ENCODE assay signal across 9 cellular contexts in the genomic region with DNA sequence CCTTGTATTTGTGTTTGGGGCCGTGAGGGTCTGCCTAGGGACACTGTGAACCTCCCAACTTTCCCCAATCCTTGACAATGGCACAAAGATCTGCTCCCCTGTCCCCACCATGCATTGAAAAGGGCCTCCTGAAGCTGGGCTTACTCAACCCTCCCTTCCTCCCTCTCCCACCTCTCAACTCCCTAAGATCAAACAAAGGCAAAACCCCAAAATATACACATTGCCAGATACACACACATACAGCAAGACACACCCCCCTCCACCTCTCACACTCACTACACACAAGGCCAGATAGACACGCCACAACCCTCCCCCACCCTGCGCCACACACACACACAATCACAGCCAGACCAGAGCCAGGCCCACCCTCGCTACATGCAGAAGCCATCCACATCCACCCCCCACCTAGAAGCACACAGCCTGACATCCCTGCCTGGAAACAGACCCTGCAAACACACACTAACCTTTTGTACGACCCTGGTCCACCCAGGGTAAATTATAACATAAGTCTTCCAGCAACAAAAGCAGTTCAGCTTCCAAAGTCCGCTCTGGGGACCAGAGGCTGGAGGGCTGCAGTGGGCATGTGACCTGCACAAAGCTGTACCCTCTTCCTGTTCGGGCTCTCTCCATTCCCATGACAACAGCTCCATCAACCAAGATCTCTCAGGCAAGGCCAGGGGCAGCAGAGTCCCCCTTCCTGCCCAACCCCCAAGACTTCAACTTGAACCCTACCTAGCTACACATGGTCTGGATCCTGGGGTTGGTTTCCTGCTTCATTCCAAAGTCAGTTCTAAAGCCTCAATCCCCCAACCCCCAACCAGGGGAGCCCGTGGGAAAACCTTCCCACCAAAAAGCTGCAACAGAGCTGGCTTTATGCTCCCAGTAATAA. TPM values are rescaled to one million over a fixed set of nuclear protein-coding genes. Genes with fewer than 3 reads are reported as not detected.
DNase-seq lines count a peak whose midpoint lies in the region; ATAC-seq and TF ChIP-seq lines count a peak whose summit lies in the region.
"Had no signal": no experiment of that assay in that cellular context is flagged by ENCODE, and none has a peak within 500 bp of the region (broad histone marks: within the 10 kb centered on the region; RNA-seq: fewer than 3 reads in every experiment).

No MANE protein-coding gene starts in this region.

- H3K4me1 ChIP-seq in right cardiac atrium (ENCODE audit: control insufficient read depth, insufficient read depth, low read length) (peaks cover 19% of the 10 kb centered on the region), spleen (peaks cover 42 to 96% (median 68%) of the 10 kb centered on the region in 6 donors)

- 43% methylated on average over 8 of the region's 8 CpGs for WGBS in right cardiac atrium
- 62 to 68% (median 65%) methylated on average over 8 of the region's 8 CpGs for WGBS in spleen, 5 donors

- no peak for TF ChIP-seq POLR2A in spleen (IDR thresholded peaks at IDR 0.05)

- no peaks in the 10 kb centered on the region for H3K36me3 ChIP-seq in spleen

- H3K9me3 ChIP-seq in right cardiac atrium (ENCODE audit: control insufficient read depth, low read length) (no peaks in the 10 kb centered on the region), spleen (no peaks in the 10 kb centered on the region)
- H3K9me3 ChIP-seq: mucosa of descending colon had no signal

- H3K4me3 ChIP-seq in right cardiac atrium (ENCODE audit: low read length) (peak overlapping the region; percentile 85), spleen (peak overlapping the region; percentile 54 to 86 (median 58))

- TF ChIP-seq CTCF in VCaP (conservative IDR thresholded peaks at IDR 0.05) (no peak), spleen (IDR thresholded peaks at IDR 0.05 in 8 of 11, conservative IDR thresholded peaks at IDR 0.05 in 3 of 11) (no peak)

- DNase-seq in NCI-H2227 (lab: John Stamatoyannopoulos, UW; ENCODE audit: unreplicated experiment) (peak; percentile 52), NCI-H2227 treated with DMSO at 0.1 percent for 48 hours (lab: John Stamatoyannopoulos, UW) (no peak), right cardiac atrium (peak; percentile 18 to 50 (median 42)), spleen (no peak), COLO829 (ENCODE audit: low spot score) (no peak), left lobe of liver (ENCODE audit: low spot score) (no peak)

- peak overlapping the region; percentile 92 for H3K27ac ChIP-seq in VCaP
- H3K27ac ChIP-seq in right cardiac atrium (ENCODE audit: low read length), result no peak overlapping the region
- peak overlapping the region in 4 of 8 donors; percentile 91 to 96 (median 93) for H3K27ac ChIP-seq in spleen

- ATAC-seq in right cardiac atrium (no peak), HG02610 (IDR thresholded peaks at IDR 0.05; ENCODE audit: unreplicated experiment) (no peak), left lobe of liver (no peak)
- ATAC-seq: mucosa of descending colon had no signal

- no peaks in the 10 kb centered on the region for H3K27me3 ChIP-seq in right cardiac atrium (ENCODE audit: control insufficient read depth, insufficient read depth)
- peaks cover 0 to 76% (median 41%) of the 10 kb centered on the region in 7 donors for H3K27me3 ChIP-seq in spleen (replicated peaks in 1 of 7)

- intact Hi-C loops in right cardiac atrium (cut with DNase I) (no loop called here), spleen (cut with DNase I; ENCODE audit: low total_unique reads) (no loop called here)

RNA-seq across cellular contexts. Expression of gene PCGF2, which starts 1.9 kb away (rescaled TPM):
- total RNA-seq in right cardiac atrium, result 10 to 100 TPM; 28.2 to 48.4 (median 34.7) TPM
- polyA plus RNA-seq in right cardiac atrium, result 34.3 TPM
- 10 to 100 TPM; 13.1 to 57.6 (median 25.7) TPM for total RNA-seq in spleen
- 10 to 100 TPM; 13.7 to 28.5 (median 25.7) TPM for polyA plus RNA-seq in spleen
- 4.4 TPM for total RNA-seq in left lobe of liver

RNA-seq across cellular contexts. Expression of gene PSMB3, which starts 6.3 kb away (rescaled TPM):
- total RNA-seq in right cardiac atrium (100 to 1,000 TPM; 134 to 167 (median 146) TPM), spleen (100 to 1,000 TPM; 119 to 182 (median 162) TPM), left lobe of liver (98.2 TPM)
- polyA plus RNA-seq in right cardiac atrium (247 TPM), spleen (100 to 1,000 TPM; 199 to 235 (median 214) TPM)

RNA-seq across cellular contexts. Expression of gene CISD3, which starts 16.1 kb away (rescaled TPM):
- total RNA-seq in right cardiac atrium, result 10 to 100 TPM; 43.7 to 74.6 (median 67.9) TPM
- 78.1 TPM for polyA plus RNA-seq in right cardiac atrium
- 10 to 100 TPM in 4 of 7 donors, 1 to 10 TPM in 3; 4.9 to 22.2 (median 11.5) TPM for total RNA-seq in spleen
- polyA plus RNA-seq in spleen, result 10 to 100 TPM; 11.2 to 27.5 (median 24.0) TPM
- total RNA-seq in left lobe of liver, result 81.9 TPM

RNA-seq across cellular contexts. Expression of gene MLLT6, which starts 41.2 kb away (rescaled TPM):
- total RNA-seq in right cardiac atrium (100 to 1,000 TPM in 2 of 4 donors, 10 to 100 TPM in 2; 80.7 to 108 (median 94.2) TPM), spleen (100 to 1,000 TPM; 112 to 244 (median 183) TPM), left lobe of liver (29.5 TPM)
- polyA plus RNA-seq in right cardiac atrium (81.2 TPM), spleen (100 to 1,000 TPM in 1 of 3 donors, 10 to 100 TPM in 2; 27.3 to 124 (median 35.5) TPM)

RNA-seq across cellular contexts. Expression of gene PIP4K2B, which starts 53.1 kb away (rescaled TPM):
- total RNA-seq in right cardiac atrium (10 to 100 TPM; 39.2 to 50.0 (median 46.2) TPM), spleen (10 to 100 TPM; 30.9 to 48.4 (median 42.9) TPM), left lobe of liver (19.8 TPM)
- polyA plus RNA-seq in right cardiac atrium (28.2 TPM), spleen (10 to 100 TPM; 11.4 to 21.3 (median 12.2) TPM)

Comparison
In these comparisons a context has a peak if more than half of its experiments do, and no peak if none do; other contexts are left out.
1. DNase-seq: peak in NCI-H2227 (single experiment) and right cardiac atrium (3 of 3); none in NCI-H2227 treated with DMSO at 0.1 percent for 48 hours (single experiment), spleen (single experiment), COLO829 (single experiment) and left lobe of liver (single experiment).